In genomic region chr5:14268236-14268701, GRCh38 we compare ENCODE assay signal across 2 cellular contexts.
TF ChIP-seq lines count a peak whose summit lies in the region.

No MANE protein-coding gene starts in this region.

TF ChIP-seq in GM23338, 12 proteins besides CTCF, POLR2A, EP300 and RAD21 (continued from another document):
- TF ChIP-seq ZNF462 (CRISPR knock-in tag; IDR thresholded peaks at IDR 0.05) (no peak), REST (IDR thresholded peaks at IDR 0.05; ENCODE audit: unreplicated experiment) (no peak), EZH2phosphoT487 (IDR thresholded peaks at IDR 0.05; ENCODE audit: unreplicated experiment) (no peak), POLR2AphosphoS5 (IDR thresholded peaks at IDR 0.05; ENCODE audit: low read depth) (no peak), STAT1 (IDR thresholded peaks at IDR 0.05; ENCODE audit: unreplicated experiment) (no peak), ZNF331 (CRISPR knock-in tag; IDR thresholded peaks at IDR 0.05; ENCODE audit: low read depth) (no peak)
TF ChIP-seq in GM23338: peak in this region for 0.

TF ChIP-seq in SK-N-SH, 30 proteins besides CTCF, POLR2A, EP300 and RAD21 (continued from another document):
- peak; percentile 72 for TF ChIP-seq NFIC (IDR thresholded peaks at IDR 0.05; ENCODE audit: borderline replicate concordance)
- TF ChIP-seq ELF1 (IDR thresholded peaks at IDR 0.05), result peak; percentile 27; the same call in 1 of the 2 replicates
- TF ChIP-seq POLR2AphosphoS5 (IDR thresholded peaks at IDR 0.05; ENCODE audit: low read depth, low read length), result peak; percentile 73; the same call in 1 of the 2 replicates
- peak; percentile 96 for TF ChIP-seq JUND (IDR thresholded peaks at IDR 0.05)
- peak; percentile 63 for TF ChIP-seq MEF2A (IDR thresholded peaks at IDR 0.05; ENCODE audit: borderline replicate concordance, low read depth)
- peak; percentile 83; the same call in 1 of the 2 replicates for TF ChIP-seq RXRA (IDR thresholded peaks at IDR 0.05; ENCODE audit: borderline replicate concordance, low read depth)
- TF ChIP-seq EZH2phosphoT487 (IDR thresholded peaks at IDR 0.05; ENCODE audit: borderline replicate concordance, low read depth), result no peak
- no peak for TF ChIP-seq MXI1 (IDR thresholded peaks at IDR 0.05; ENCODE audit: low read depth, low read length)
- no peak for TF ChIP-seq USF1 (IDR thresholded peaks at IDR 0.05; ENCODE audit: borderline replicate concordance, low read depth)
- no peak for TF ChIP-seq RCOR1 (IDR thresholded peaks at IDR 0.05; ENCODE audit: low read length)
- no peak for TF ChIP-seq FOXJ3 (CRISPR knock-in tag; IDR thresholded peaks at IDR 0.05)
TF ChIP-seq in SK-N-SH: peak in this region for 14.
